20 cellular contexts compared by ENCODE assay signal in the genomic region with DNA sequence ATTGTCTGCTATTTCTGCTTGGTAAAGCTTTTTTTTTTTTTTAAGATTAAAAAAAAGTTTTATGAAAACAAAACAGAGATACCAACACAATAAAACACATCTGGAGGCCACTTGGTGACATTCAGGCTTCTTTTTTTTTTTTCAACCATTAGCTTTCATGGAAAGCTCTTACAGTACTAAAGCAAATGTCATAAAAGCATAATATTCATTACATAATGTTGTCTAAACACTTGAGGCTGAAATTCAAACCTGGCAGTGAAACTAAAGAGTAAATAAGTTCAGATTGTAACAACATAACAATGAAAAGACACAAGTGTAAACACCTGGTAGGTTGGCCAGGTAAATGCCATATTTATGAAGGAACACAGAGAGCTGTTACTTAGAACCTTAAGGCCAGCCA. TPM values are rescaled to one million over a fixed set of nuclear protein-coding genes. Genes with fewer than 3 reads are reported as not detected.
DNase-seq lines count a peak whose midpoint lies in the region; ATAC-seq and TF ChIP-seq lines count a peak whose summit lies in the region.
"Had no signal": no experiment of that assay in that cellular context is flagged by ENCODE, and none has a peak within 500 bp of the region (broad histone marks: within the 10 kb centered on the region; RNA-seq: fewer than 3 reads in every experiment).

No MANE protein-coding gene starts in this region.

- peaks cover 100% of the 10 kb centered on the region for H3K79me2 ChIP-seq in smooth muscle cell (ENCODE audit: low read depth)

- H3K27ac Mint-ChIP-seq in mesothelial cell of epicardium = no peak overlapping the region
- H3K27ac Mint-ChIP-seq: immature natural killer cell, naive B cell had no signal

- H3K4me3 ChIP-seq in body of pancreas = no peak overlapping the region
- no peak overlapping the region for H3K4me3 ChIP-seq in smooth muscle cell
- H3K4me3 ChIP-seq: A549, heart left ventricle, ovary had no signal

- DNase-seq in NCI-H2196 (lab: John Stamatoyannopoulos, UW; ENCODE audit: unreplicated experiment) (peak; percentile 25), NCI-H2196 treated with DMSO at 0.1 percent for 48 hours (lab: John Stamatoyannopoulos, UW; ENCODE audit: unreplicated experiment) (no peak), NCI-H2081 treated with DMSO at 0.1 percent for 48 hours (lab: John Stamatoyannopoulos, UW) (peak; percentile 45), body of pancreas (no peak), smooth muscle cell (lab: John Stamatoyannopoulos, UW; ENCODE audit: unreplicated experiment) (no peak), OCI-M2 (lab: John Stamatoyannopoulos, UW; ENCODE audit: unreplicated experiment) (no peak), mesothelial cell of epicardium (ENCODE audit: low spot score in 2 of 2, unreplicated experiment in 2 of 2) (no peak)
- DNase-seq: GOT3; heart left ventricle; immature natural killer cell; IMR-90; naive B cell; ovary; stimulated activated naive CD4-positive, alpha-beta T cell; trophoblast cell had no signal

- H3K9me3 ChIP-seq in body of pancreas = no peaks in the 10 kb centered on the region
- no peaks in the 10 kb centered on the region for H3K9me3 ChIP-seq in smooth muscle cell (replicated peaks; ENCODE audit: low read depth)
- H3K9me3 ChIP-seq: A549, heart left ventricle, ovary had no signal

- no peaks in the 10 kb centered on the region for H3K36me3 Mint-ChIP-seq in mesothelial cell of epicardium
- H3K36me3 Mint-ChIP-seq: immature natural killer cell, naive B cell had no signal

- H3K27me3 Mint-ChIP-seq in mesothelial cell of epicardium (ENCODE audit: low read depth) = no peaks in the 10 kb centered on the region

- H3K36me3 ChIP-seq in body of pancreas (replicated peaks in 1 of 2; ENCODE audit: insufficient read depth in 1 of 2, low read depth in 2 of 2) = no peaks in the 10 kb centered on the region
- no peaks in the 10 kb centered on the region for H3K36me3 ChIP-seq in smooth muscle cell (ENCODE audit: low read depth)
- H3K36me3 ChIP-seq: heart left ventricle, ovary had no signal

- TF ChIP-seq POLR2A in body of pancreas (IDR thresholded peaks at IDR 0.05) = no peak

- H3K4me1 ChIP-seq in body of pancreas = peaks cover 25% of the 10 kb centered on the region
- peaks cover 2% of the 10 kb centered on the region for H3K4me1 ChIP-seq in smooth muscle cell (ENCODE audit: low read depth)
- H3K4me1 ChIP-seq: A549 had no signal

- peaks cover 48% of the 10 kb centered on the region for H3K4me1 Mint-ChIP-seq in mesothelial cell of epicardium
- H3K4me1 Mint-ChIP-seq: immature natural killer cell, naive B cell had no signal

- H2AFZ ChIP-seq in smooth muscle cell (ENCODE audit: low read depth) = no peak overlapping the region

- TF ChIP-seq CTCF in body of pancreas (IDR thresholded peaks at IDR 0.05) (no peak), smooth muscle cell (IDR thresholded peaks at IDR 0.05; ENCODE audit: borderline replicate concordance, insufficient read depth, poor library complexity, severe bottlenecking) (no peak), mesothelial cell of epicardium (IDR thresholded peaks at IDR 0.05; ENCODE audit: unreplicated experiment) (no peak)

- H3K27me3 ChIP-seq in body of pancreas (no peaks in the 10 kb centered on the region), smooth muscle cell (ENCODE audit: low read depth) (no peaks in the 10 kb centered on the region)
- H3K27me3 ChIP-seq: heart left ventricle, ovary had no signal

- no peak overlapping the region for H3K4me3 Mint-ChIP-seq in mesothelial cell of epicardium
- H3K4me3 Mint-ChIP-seq: immature natural killer cell, naive B cell had no signal

- ATAC-seq in body of pancreas (peak; percentile 17), GM21360 (IDR thresholded peaks at IDR 0.05; ENCODE audit: unreplicated experiment) (no peak)
- ATAC-seq: A549; activated CD4-positive, CD25-positive, alpha-beta regulatory T cell treated with anti-CD3 and anti-CD28 coated beads, Interleukin-2, amount 50 U/mL, for 24 hours; heart left ventricle; sciatic nerve had no signal

- no peaks in the 10 kb centered on the region for H3K9me3 Mint-ChIP-seq in mesothelial cell of epicardium
- H3K9me3 Mint-ChIP-seq: naive B cell had no signal

- peaks cover 100% of the 10 kb centered on the region for H4K20me1 ChIP-seq in smooth muscle cell (ENCODE audit: low read depth)

- H3K27ac ChIP-seq in body of pancreas = no peak overlapping the region
- H3K27ac ChIP-seq in smooth muscle cell (ENCODE audit: low read depth) = peak overlapping the region; percentile 29
- H3K27ac ChIP-seq: A549 had no signal

- peaks cover 18% of the 10 kb centered on the region for H3F3A ChIP-seq in smooth muscle cell (ENCODE audit: low read depth)

- H3K9ac ChIP-seq in smooth muscle cell (ENCODE audit: low read depth) = no peak overlapping the region

- peak overlapping the region; percentile 57 for H3K4me2 ChIP-seq in smooth muscle cell
- H3K4me2 ChIP-seq: A549 had no signal

- intact Hi-C loops in body of pancreas (cut with DNase I) = no loop called here

RNA-seq across cellular contexts. Expression of a gene that starts 14.7 kb away (rescaled TPM):
- total RNA-seq in body of pancreas (1 to 10 TPM; 3.6 to 4.7 TPM), smooth muscle cell (39.4 and 45.7 TPM in 2 replicates), mesothelial cell of epicardium (79.4 to 89.1 TPM (median 80.7 TPM) in 3 replicates)
- polyA plus RNA-seq in smooth muscle cell = 42.2 and 55.4 TPM in 2 replicates
- total RNA-seq: activated CD8-positive, alpha-beta memory T cell treated with anti-CD3 and anti-CD28 coated beads for 36 hours had no signal

Comparison
In these comparisons a context has a peak if more than half of its experiments do, and no peak if none do; other contexts are left out.
1. DNase-seq: peak in NCI-H2196 (single experiment) and NCI-H2081 treated with DMSO at 0.1 percent for 48 hours (single experiment); none in NCI-H2196 treated with DMSO at 0.1 percent for 48 hours (single experiment), body of pancreas (0 of 4), smooth muscle cell (single experiment), OCI-M2 (single experiment) and mesothelial cell of epicardium (0 of 2).